ENCODE assay signal across 20 cellular contexts in the genomic region with DNA sequence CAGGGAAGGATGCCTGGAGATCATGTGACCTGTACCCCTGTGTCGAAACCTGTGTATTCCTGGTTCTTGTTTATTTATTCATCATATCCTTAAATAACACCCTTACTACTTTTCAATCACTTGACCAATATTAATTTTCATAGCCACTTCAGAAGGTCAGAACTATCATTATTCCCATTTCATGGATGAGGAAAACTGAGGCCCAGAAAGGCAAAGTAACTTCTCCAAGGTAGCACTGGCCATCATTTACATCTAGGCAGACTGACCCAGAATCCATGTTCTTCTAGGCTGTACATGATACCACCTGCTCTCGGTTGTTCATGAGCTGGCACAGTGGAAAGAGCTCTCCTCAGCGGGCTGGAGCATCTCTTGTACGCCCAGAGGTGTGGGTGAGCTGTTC. TPM values are rescaled to one million over a fixed set of nuclear protein-coding genes. Genes with fewer than 3 reads are reported as not detected.
DNase-seq lines count a peak whose midpoint lies in the region; ATAC-seq, FAIRE-seq and TF ChIP-seq lines count a peak whose summit lies in the region.
"Had no signal": no experiment of that assay in that cellular context is flagged by ENCODE, and none has a peak within 500 bp of the region (broad histone marks: within the 10 kb centered on the region; RNA-seq: fewer than 3 reads in every experiment).

No MANE protein-coding gene starts in this region.

- TF ChIP-seq EP300 in K562 (IDR thresholded peaks at IDR 0.05; ENCODE audit: low read length) (no peak), stomach (IDR thresholded peaks at IDR 0.05) (no peak)

- intact Hi-C loops in K562 (cut with micrococcal nuclease) (no loop called here), stomach (cut with DNase I; ENCODE audit: low total_unique reads) (no loop called here), body of pancreas (cut with DNase I) (no loop called here)

- no peak for FAIRE-seq in K562 (lab: Jason Lieb, UNC)
- FAIRE-seq: H54 had no signal

- H3K36me3 ChIP-seq in Loucy (ENCODE audit: insufficient read depth, low read length): no peaks in the 10 kb centered on the region
- no peaks in the 10 kb centered on the region for H3K36me3 ChIP-seq in K562 (ENCODE audit: control insufficient read depth, insufficient read depth, low read length)
- H3K36me3 ChIP-seq in stomach: no peaks in the 10 kb centered on the region
- no peaks in the 10 kb centered on the region for H3K36me3 ChIP-seq in body of pancreas (replicated peaks in 1 of 2; ENCODE audit: insufficient read depth in 1 of 2, low read depth in 2 of 2)

- no peak overlapping the region for H3K27ac ChIP-seq in K562 (ENCODE audit: extremely low read depth, low read depth, low read length)
- H3K27ac ChIP-seq in stomach: peak overlapping the region in 3 of 5 donors; percentile 0 to 67 (median 26)
- H3K27ac ChIP-seq in body of pancreas: no peak overlapping the region
- H3K27ac ChIP-seq: PC-9 had no signal

- DNase-seq in K562 (ENCODE audit: extremely low read depth in 1 of 4, low spot score in 3 of 4): no peak
- DNase-seq in islet precursor cell: peak; percentile 35
- DNase-seq in stomach: no peak
- DNase-seq in NCI-H2107 (lab: John Stamatoyannopoulos, UW): no peak
- no peak for DNase-seq in body of pancreas
- no peak for DNase-seq in HuH-7.5 (ENCODE audit: low spot score)
- DNase-seq: CD4-positive, alpha-beta memory T cell; DMS79 treated with DMSO at 0.1 percent for 48 hours; NCI-H1092; NCI-H1436; NCI-H187 treated with DMSO at 0.1 percent for 48 hours; NCI-H510A treated with DMSO at 0.1 percent for 48 hours; NCI-H748 treated with DMSO at 0.1 percent for 48 hours; PC-9; RPMI8226; SHP77 treated with DMSO at 0.1 percent for 48 hours had no signal

- TF ChIP-seq CTCF in Loucy (conservative IDR thresholded peaks at IDR 0.05; ENCODE audit: low read length) (no peak), K562 (IDR thresholded peaks at IDR 0.05 in 2 of 3, conservative IDR thresholded peaks at IDR 0.05 in 1 of 3; ENCODE audit: insufficient read depth in 2 of 3, low read depth in 1 of 3, low read length in 3 of 3) (no peak), stomach (IDR thresholded peaks at IDR 0.05) (no peak), body of pancreas (IDR thresholded peaks at IDR 0.05) (no peak)

- no peaks in the 10 kb centered on the region for H3K9me1 ChIP-seq in K562 (ENCODE audit: control insufficient read depth, insufficient read depth, low read length)

- ATAC-seq in K562 (no peak), body of pancreas (no peak)

- BruUV-seq in K562 (replicated peaks; lab: Mats Ljungman, UMichigan): no TSS peak

- H3K9me3 ChIP-seq in Loucy (ENCODE audit: insufficient read depth, low read depth, low read length) (no peaks in the 10 kb centered on the region), K562 (replicated peaks; ENCODE audit: control insufficient read depth, insufficient read depth, low read depth, low read length) (no peaks in the 10 kb centered on the region), stomach (no peaks in the 10 kb centered on the region), body of pancreas (no peaks in the 10 kb centered on the region)
- H3K9me3 ChIP-seq: Caco-2 had no signal

- H3K9ac ChIP-seq in Loucy (ENCODE audit: low read depth, low read length, poor library complexity, severe bottlenecking) (no peak overlapping the region), K562 (ENCODE audit: insufficient read depth in 1 of 2, low read depth in 2 of 2, low read length in 2 of 2) (no peak overlapping the region)

- H3K4me1 ChIP-seq in Loucy (ENCODE audit: insufficient read depth, low read length, poor library complexity, severe bottlenecking) (peaks cover 12% of the 10 kb centered on the region), K562 (replicated peaks in 1 of 2; ENCODE audit: control insufficient read depth in 2 of 2, insufficient read depth in 2 of 2, low read length in 2 of 2) (no peaks in the 10 kb centered on the region), stomach (peaks cover 5 to 15% (median 8%) of the 10 kb centered on the region in 4 donors), body of pancreas (no peaks in the 10 kb centered on the region)
- H3K4me1 ChIP-seq: Caco-2 had no signal

- no peaks in the 10 kb centered on the region for H3F3A ChIP-seq in Loucy (ENCODE audit: low read depth)

- H3K79me2 ChIP-seq in Loucy (ENCODE audit: insufficient read depth, low read length) (no peaks in the 10 kb centered on the region), K562 (ENCODE audit: control insufficient read depth, insufficient read depth, low read length) (no peaks in the 10 kb centered on the region)

- H3K9me2 ChIP-seq in Loucy (replicated peaks; ENCODE audit: low read depth, low read length): no peaks in the 10 kb centered on the region

- no peak for TF ChIP-seq POLR2A in K562 (conservative IDR thresholded peaks at IDR 0.05)
- TF ChIP-seq POLR2A in stomach (IDR thresholded peaks at IDR 0.05): no peak
- no peak for TF ChIP-seq POLR2A in body of pancreas (IDR thresholded peaks at IDR 0.05)

- no peaks in the 10 kb centered on the region for H4K20me1 ChIP-seq in Loucy (ENCODE audit: insufficient read depth, low read length, poor library complexity, severe bottlenecking)
- H4K20me1 ChIP-seq in K562 (replicated peaks; ENCODE audit: control insufficient read depth, insufficient read depth, low read length): no peaks in the 10 kb centered on the region

- no peak overlapping the region for H3K4me3 ChIP-seq in Loucy (ENCODE audit: low read length, poor library complexity, severe bottlenecking)
- H3K4me3 ChIP-seq in K562: no peak overlapping the region
- no peak overlapping the region for H3K4me3 ChIP-seq in stomach
- H3K4me3 ChIP-seq in body of pancreas: no peak overlapping the region
- H3K4me3 ChIP-seq: PC-9 had no signal

- POLR2A ChIA-PET in K562 (lab: Yijun Ruan, JAX): interaction anchor here (0.7 to 1.6 kb wide), 2 partner anchors 9 to 21 kb away, joined by 3 read pairs; no protein-coding TSS in a partner anchor

- WGBS in K562 (ENCODE audit: insufficient coverage, low coverage, missing lambda C conversion rate): 0% methylated on average over 4 of the region's 4 CpGs
- WGBS in stomach, 5 donors: 78 to 87% (median 83%) methylated on average over 4 of the region's 4 CpGs
- WGBS in body of pancreas, 2 donors: 62 to 76% methylated on average over 4 of the region's 4 CpGs

- H3K4me2 ChIP-seq in Loucy (ENCODE audit: low read depth, low read length, poor library complexity, severe bottlenecking) (peak overlapping the region; percentile 44), K562 (ENCODE audit: insufficient read depth, low read length) (no peak overlapping the region)
- H3K4me2 ChIP-seq: PC-9 had no signal

- no peak for TF ChIP-seq RAD21 in K562 (CRISPR knock-in tag; conservative IDR thresholded peaks at IDR 0.05 in 1 of 2, IDR thresholded peaks at IDR 0.05 in 1 of 2)

- H3K27me3 ChIP-seq in Loucy (ENCODE audit: insufficient read depth, low read length, poor library complexity, severe bottlenecking) (no peaks in the 10 kb centered on the region), K562 (ENCODE audit: control insufficient read depth in 2 of 2, insufficient read depth in 2 of 2, low read length in 2 of 2) (no peaks in the 10 kb centered on the region; a peak in 1 of 5 replicates), stomach (peaks cover 0 to 20% (median 3%) of the 10 kb centered on the region in 3 donors), body of pancreas (no peaks in the 10 kb centered on the region)

- CTCF ChIA-PET in K562 (lab: Yijun Ruan, JAX; ENCODE audit: low intra/inter-chr PET ratio): no interaction called here

- in situ Hi-C loops in K562 (cut with MboI): no loop called here

- H2AFZ ChIP-seq in Loucy (ENCODE audit: low read length) (no peak overlapping the region), K562 (ENCODE audit: low read depth, low read length) (no peak overlapping the region)
- H2AFZ ChIP-seq: PC-9 had no signal

TF ChIP-seq in K562, 482 proteins besides CTCF, POLR2A, EP300 and RAD21 (continues in another document):
- TF ChIP-seq BCOR (IDR thresholded peaks at IDR 0.05): 0 out of 2 replicates have a peak, but pooled peaks have one; percentile 42
- TF ChIP-seq RBM25 (IDR thresholded peaks at IDR 0.05; ENCODE audit: low read depth, low read length, severe bottlenecking): peak; percentile 89
- 0 out of 4 replicates have a peak, but pooled peaks of 1 of the 2 experiments have one; percentile 32 for TF ChIP-seq KDM1A (IDR thresholded peaks at IDR 0.05)
- TF ChIP-seq, protein P1, sequence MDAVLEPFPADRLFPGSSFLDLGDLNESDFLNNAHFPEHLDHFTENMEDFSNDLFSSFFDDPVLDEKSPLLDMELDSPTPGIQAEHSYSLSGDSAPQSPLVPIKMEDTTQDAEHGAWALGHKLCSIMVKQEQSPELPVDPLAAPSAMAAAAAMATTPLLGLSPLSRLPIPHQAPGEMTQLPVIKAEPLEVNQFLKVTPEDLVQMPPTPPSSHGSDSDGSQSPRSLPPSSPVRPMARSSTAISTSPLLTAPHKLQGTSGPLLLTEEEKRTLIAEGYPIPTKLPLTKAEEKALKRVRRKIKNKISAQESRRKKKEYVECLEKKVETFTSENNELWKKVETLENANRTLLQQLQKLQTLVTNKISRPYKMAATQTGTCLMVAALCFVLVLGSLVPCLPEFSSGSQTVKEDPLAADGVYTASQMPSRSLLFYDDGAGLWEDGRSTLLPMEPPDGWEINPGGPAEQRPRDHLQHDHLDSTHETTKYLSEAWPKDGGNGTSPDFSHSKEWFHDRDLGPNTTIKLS (IDR thresholded peaks at IDR 0.05; ENCODE audit: borderline replicate concordance, low read depth): no peak

RNA-seq across cellular contexts. Expression of a gene that starts 49.4 kb away (rescaled TPM):
- not detected in 2 replicates for total RNA-seq in K562 (2011; cell fraction: chromatin; rRNA removed; ENCODE audit: low replicate concordance)
- total RNA-seq in K562 (2011; cell fraction: nucleolus; rRNA removed): not detected in 2 replicates
- total RNA-seq in K562 (2011; cell fraction: nucleoplasm; rRNA removed): not detected in 2 replicates
- not detected in 2 replicates for total RNA-seq in K562 (2014; rRNA removed)
- not detected in 2 replicates for total RNA-seq in K562 (2014; rRNA removed; fragmentation: Illumina TruSeq; extraction: Trizol)
- total RNA-seq in K562 (2015; rRNA removed; fragmentation: Illumina TruSeq; extraction: Trizol): not detected in 2 replicates
- total RNA-seq in K562 (2021): not detected in 2 replicates
- not detected in 2 replicates for polyA plus RNA-seq in K562 (2011; rRNA removed)
- polyA plus RNA-seq in K562 (2011; cell fraction: cytosol; rRNA removed): not detected in 2 replicates
- not detected in 2 replicates for polyA plus RNA-seq in K562 (2011; cell fraction: nucleus; rRNA removed)
- not detected in 2 replicates for polyA plus RNA-seq in K562 (2012)
- polyA plus RNA-seq in K562 (2014; fragmentation: Illumina TruSeq; extraction: Trizol): not detected in 2 replicates
- polyA plus RNA-seq in K562 (2014; fragmentation: Nextera tagmentation; extraction: Ambion mirVana): not detected
- not detected in 2 replicates for polyA plus RNA-seq in K562 (2014; rRNA removed)
- not detected in 2 replicates for polyA minus RNA-seq in K562 (2011; rRNA and poly(A)+ RNA removed)
- polyA minus RNA-seq in K562 (2011; cell fraction: cytosol; rRNA and poly(A)+ RNA removed): not detected in 2 replicates
- not detected in 2 replicates for polyA minus RNA-seq in K562 (2011; cell fraction: nucleus; rRNA and poly(A)+ RNA removed)
- under 1 TPM in 2 of 5 donors, not detected in 3; 0.29 to 0.73 TPM for total RNA-seq in stomach
- polyA plus RNA-seq in stomach: under 1 TPM; 0.20 to 0.61 (median 0.31) TPM
- total RNA-seq in body of pancreas: under 1 TPM; 0.52 to 0.99 TPM
- total RNA-seq: Caco-2; CD4-positive, alpha-beta memory T cell; PC-9 had no signal
- polyA plus RNA-seq: BJ; CD4-positive, alpha-beta memory T cell had no signal

Comparison
In these comparisons a context has a peak if more than half of its experiments do, and no peak if none do; other contexts are left out.
1. H3K27ac ChIP-seq: peak in stomach (3 of 5); none in K562 (single experiment) and body of pancreas (0 of 4).